ENCODE assay signal across 1 cellular context in the genomic region with DNA sequence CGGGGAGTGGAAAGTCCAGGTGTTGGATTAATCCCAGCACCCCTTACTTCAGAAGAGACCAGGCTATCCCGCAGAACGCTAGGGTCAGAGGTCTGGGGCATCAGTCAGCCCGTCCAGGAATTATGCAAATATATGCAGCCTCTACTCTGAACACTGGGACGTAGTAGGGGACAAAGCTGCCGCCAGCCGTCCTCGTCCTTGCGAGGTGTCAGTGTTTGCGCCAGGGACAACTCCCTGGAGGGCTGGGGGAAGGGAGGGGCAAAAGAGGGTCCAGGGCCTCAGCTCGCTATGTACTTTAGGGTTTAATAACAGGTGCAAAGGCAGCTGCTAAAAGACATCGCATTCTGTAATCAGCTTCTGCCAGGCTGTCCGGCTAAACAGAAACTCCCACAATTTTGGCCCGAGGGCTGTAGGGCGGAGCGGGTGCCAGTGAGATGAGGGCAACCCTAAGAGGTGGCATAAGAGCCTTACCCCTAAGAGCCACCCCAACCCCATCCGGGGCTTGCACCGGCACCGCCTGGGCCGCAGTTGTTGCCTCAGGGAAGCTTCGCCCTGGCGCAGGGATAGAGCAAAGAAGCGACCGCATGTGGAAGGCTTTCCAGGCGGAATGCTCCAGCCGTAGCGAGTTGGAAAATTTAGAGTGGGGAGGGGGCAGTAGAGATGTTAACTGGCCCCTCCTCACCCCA.
TF ChIP-seq lines count a peak whose summit lies in the region.

No MANE protein-coding gene starts in this region.

TF ChIP-seq in SK-N-SH, 30 proteins besides CTCF, POLR2A, EP300 and RAD21 (continued from another document):
- TF ChIP-seq, protein P1, sequence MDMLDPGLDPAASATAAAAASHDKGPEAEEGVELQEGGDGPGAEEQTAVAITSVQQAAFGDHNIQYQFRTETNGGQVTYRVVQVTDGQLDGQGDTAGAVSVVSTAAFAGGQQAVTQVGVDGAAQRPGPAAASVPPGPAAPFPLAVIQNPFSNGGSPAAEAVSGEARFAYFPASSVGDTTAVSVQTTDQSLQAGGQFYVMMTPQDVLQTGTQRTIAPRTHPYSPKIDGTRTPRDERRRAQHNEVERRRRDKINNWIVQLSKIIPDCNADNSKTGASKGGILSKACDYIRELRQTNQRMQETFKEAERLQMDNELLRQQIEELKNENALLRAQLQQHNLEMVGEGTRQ (IDR thresholded peaks at IDR 0.05; ENCODE audit: borderline replicate concordance, low read depth, low read length) = no peak
- TF ChIP-seq NRF1 (IDR thresholded peaks at IDR 0.05; ENCODE audit: low read depth, low read length) (no peak), RFX5 (IDR thresholded peaks at IDR 0.05; ENCODE audit: low read length) (no peak; the same call in 1 of the 2 replicates), CHD2 (IDR thresholded peaks at IDR 0.05; ENCODE audit: low read length, partially characterized antibody) (peak; percentile 11), NFIC (IDR thresholded peaks at IDR 0.05; ENCODE audit: borderline replicate concordance) (no peak), GATA2 (CRISPR knock-in tag; IDR thresholded peaks at IDR 0.05) (no peak), SMC3 (IDR thresholded peaks at IDR 0.05; ENCODE audit: low read depth, low read length) (0 out of 2 replicates have a peak, but pooled peaks have one; percentile 4), FOSL2 (IDR thresholded peaks at IDR 0.05; ENCODE audit: borderline replicate concordance, low read depth) (no peak)
- TF ChIP-seq, protein P2, sequence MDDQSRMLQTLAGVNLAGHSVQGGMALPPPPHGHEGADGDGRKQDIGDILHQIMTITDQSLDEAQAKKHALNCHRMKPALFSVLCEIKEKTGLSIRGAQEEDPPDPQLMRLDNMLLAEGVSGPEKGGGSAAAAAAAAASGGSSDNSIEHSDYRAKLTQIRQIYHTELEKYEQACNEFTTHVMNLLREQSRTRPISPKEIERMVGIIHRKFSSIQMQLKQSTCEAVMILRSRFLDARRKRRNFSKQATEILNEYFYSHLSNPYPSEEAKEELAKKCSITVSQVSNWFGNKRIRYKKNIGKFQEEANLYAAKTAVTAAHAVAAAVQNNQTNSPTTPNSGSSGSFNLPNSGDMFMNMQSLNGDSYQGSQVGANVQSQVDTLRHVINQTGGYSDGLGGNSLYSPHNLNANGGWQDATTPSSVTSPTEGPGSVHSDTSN (IDR thresholded peaks at IDR 0.05) = no peak
